In the genomic region with DNA sequence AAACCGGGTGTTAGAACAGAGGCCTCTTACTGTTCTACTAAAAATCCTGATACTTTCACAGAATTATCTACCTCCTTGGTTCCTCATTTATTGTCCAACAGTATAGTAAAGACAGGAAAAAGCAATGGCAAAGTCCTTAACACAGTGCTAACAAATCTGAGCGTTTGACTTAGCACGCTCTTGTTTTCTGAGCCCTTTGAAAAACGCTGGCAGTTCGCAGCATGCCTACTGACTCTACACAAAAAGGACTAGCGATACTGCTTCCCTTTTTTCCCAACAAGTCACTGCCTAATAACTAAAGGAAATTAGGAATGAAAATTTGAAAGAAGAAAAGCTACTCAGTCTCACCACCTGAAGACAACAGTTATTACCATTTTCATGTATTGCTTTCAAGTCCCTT, we compare ENCODE assay signal across 22 cellular contexts. TPM values are rescaled to one million over a fixed set of nuclear protein-coding genes. Genes with fewer than 3 reads are reported as not detected.
DNase-seq lines count a peak whose midpoint lies in the region; ATAC-seq and TF ChIP-seq lines count a peak whose summit lies in the region.
"Had no signal": no experiment of that assay in that cellular context is flagged by ENCODE, and none has a peak within 500 bp of the region (broad histone marks: within the 10 kb centered on the region; RNA-seq: fewer than 3 reads in every experiment).

No MANE protein-coding gene starts in this region.

- DNase-seq in WTC11 (ENCODE audit: low spot score) (no peak), fibroblast of lung (ENCODE audit: low read depth in 2 of 2) (peak in 1 of 2 donors; percentile 30), neuronal stem cell (ENCODE audit: low spot score) (no peak), middle frontal gyrus (ENCODE audit: extremely low spot score, low spot score) (no peak), NCI-H774 (lab: John Stamatoyannopoulos, UW) (no peak), Right ventricle myocardium superior (no peak)
- DNase-seq: activated CD4-positive, CD25-positive, alpha-beta regulatory T cell treated with anti-CD3 and anti-CD28 coated beads, Interleukin-2, amount 50 U/mL, for 72 hours; activated effector memory CD4-positive, alpha-beta T cell treated with Interleukin-2 at 50 U/mL for 16 hours; activated naive CD8-positive, alpha-beta T cell treated with anti-CD3 and anti-CD28 coated beads, Interleukin-2, amount 50 U/mL, for 24 hours; CD4-positive, CD25-positive, alpha-beta regulatory T cell; DMS 273 treated with DMSO at 0.1 percent for 48 hours; GF-D8; H7; NCI-H1417 treated with DMSO at 0.1 percent for 48 hours; stimulated activated CD4-positive, alpha-beta T cell treated with anti-CD3 and anti-CD28 coated beads, Interleukin-2, amount 100 ng/mL, for 48 hours had no signal

- H3K27ac ChIP-seq in ACC112 (ENCODE audit: low read depth, low read length) (peak overlapping the region; percentile 27; the same call in 1 of the 2 replicates), fibroblast of lung (ENCODE audit: insufficient read depth, low read length) (peak overlapping the region; percentile 40), neuronal stem cell (replicated peaks; ENCODE audit: low read length) (peak overlapping the region; percentile 48)
- H3K27ac ChIP-seq: cardiac muscle cell, parathyroid adenoma had no signal

- POLR2A ChIA-PET in WTC11 (lab: Charles Lee): no interaction called here

- H3K4me3 Mint-ChIP-seq in WTC11: no peak overlapping the region
- H3K4me3 Mint-ChIP-seq: activated naive CD8-positive, alpha-beta T cell treated with anti-CD3 and anti-CD28 coated beads, Interleukin-2, amount 50 U/mL, for 24 hours; CD4-positive, CD25-positive, alpha-beta regulatory T cell had no signal

- H3K4ac ChIP-seq in neuronal stem cell (ENCODE audit: low read length): no peak overlapping the region

- H2BK120ac ChIP-seq in neuronal stem cell (ENCODE audit: low read depth, low read length): no peak overlapping the region

- TF ChIP-seq CTCF in WTC11 (IDR thresholded peaks at IDR 0.05) (no peak), fibroblast of lung (conservative IDR thresholded peaks at IDR 0.05 in 1 of 2, IDR thresholded peaks at IDR 0.05 in 1 of 2; ENCODE audit: low read depth in 1 of 2, low read length in 2 of 2) (no peak)

- ATAC-seq in WTC11: no peak
- ATAC-seq in GM18870 (IDR thresholded peaks at IDR 0.05; ENCODE audit: unreplicated experiment): no peak
- ATAC-seq in Right ventricle myocardium superior (ENCODE audit: poor library complexity): no peak
- ATAC-seq: activated naive CD8-positive, alpha-beta T cell treated with anti-CD3 and anti-CD28 coated beads, Interleukin-2, amount 50 U/mL, for 24 hours; esophagus mucosa; GM12878; left lobe of liver had no signal

- peaks cover 4% of the 10 kb centered on the region for H3K79me2 ChIP-seq in ACC112 (ENCODE audit: control insufficient read depth, insufficient read depth, low read length, unreplicated experiment)
- H3K79me2 ChIP-seq in fibroblast of lung (ENCODE audit: control insufficient read depth, insufficient read depth, low read length): peaks cover 29% of the 10 kb centered on the region
- H3K79me2 ChIP-seq: parathyroid adenoma had no signal

- H4K20me1 ChIP-seq in fibroblast of lung (ENCODE audit: control insufficient read depth, extremely low read depth, insufficient read depth, low read length): no peaks in the 10 kb centered on the region

- no peak overlapping the region for H2BK15ac ChIP-seq in neuronal stem cell (ENCODE audit: low read length)

- no peak overlapping the region for H3K14ac ChIP-seq in neuronal stem cell (ENCODE audit: low read length)

- no CpG with 5 or more reads among the region's 6 CpGs for WGBS in neuronal stem cell (ENCODE audit: extremely low coverage in 2 of 2, insufficient read length in 2 of 2, insufficient replicate concordance in 1 of 2), 2 donors

- intact Hi-C loops in Right ventricle myocardium superior (cut with DNase I): no loop called here

- H2AFZ ChIP-seq in ACC112 (ENCODE audit: low read length, unreplicated experiment) (no peak overlapping the region), fibroblast of lung (ENCODE audit: low read length) (no peak overlapping the region), neuronal stem cell (ENCODE audit: low read length) (peak overlapping the region; percentile 31)
- H2AFZ ChIP-seq: parathyroid adenoma had no signal

- H3K27me3 ChIP-seq in ACC112 (ENCODE audit: insufficient read depth, low read length): no peaks in the 10 kb centered on the region
- no peaks in the 10 kb centered on the region for H3K27me3 ChIP-seq in fibroblast of lung (ENCODE audit: control insufficient read depth, insufficient read depth, low read length)
- no peaks in the 10 kb centered on the region for H3K27me3 ChIP-seq in neuronal stem cell (ENCODE audit: control insufficient read depth in 3 of 3, insufficient read depth in 3 of 3, low read depth in 1 of 3, low read length in 3 of 3)
- H3K27me3 ChIP-seq: cardiac muscle cell had no signal

- H3K27ac Mint-ChIP-seq in WTC11: peak overlapping the region; percentile 60
- H3K27ac Mint-ChIP-seq: activated naive CD8-positive, alpha-beta T cell treated with anti-CD3 and anti-CD28 coated beads, Interleukin-2, amount 50 U/mL, for 24 hours; CD4-positive, CD25-positive, alpha-beta regulatory T cell had no signal

- no peak overlapping the region for H2BK5ac ChIP-seq in neuronal stem cell (ENCODE audit: low read length)

- H4K91ac ChIP-seq in neuronal stem cell (ENCODE audit: low read depth, low read length, poor library complexity): no peak overlapping the region

- H3K79me1 ChIP-seq in neuronal stem cell (ENCODE audit: low read depth, low read length): peaks cover 2% of the 10 kb centered on the region

- H3K4me3 ChIP-seq in ACC112 (ENCODE audit: low read depth, low read length): no peak overlapping the region
- no peak overlapping the region for H3K4me3 ChIP-seq in fibroblast of lung (replicated peaks in 1 of 4; ENCODE audit: control extremely low read depth in 1 of 4, insufficient read depth in 1 of 4, low read depth in 3 of 4, low read length in 4 of 4)
- H3K4me3 ChIP-seq in neuronal stem cell (ENCODE audit: low read length in 2 of 2): no peak overlapping the region
- H3K4me3 ChIP-seq: cardiac muscle cell, GM12878 had no signal

- H3K27me3 Mint-ChIP-seq in WTC11 (ENCODE audit: low read depth): no peaks in the 10 kb centered on the region
- H3K27me3 Mint-ChIP-seq: activated naive CD8-positive, alpha-beta T cell treated with anti-CD3 and anti-CD28 coated beads, Interleukin-2, amount 50 U/mL, for 24 hours; CD4-positive, CD25-positive, alpha-beta regulatory T cell had no signal

- H3K9ac ChIP-seq in fibroblast of lung (ENCODE audit: insufficient read depth, low read length): no peak overlapping the region
- H3K9ac ChIP-seq in neuronal stem cell (ENCODE audit: low read depth, low read length, poor library complexity): no peak overlapping the region
- H3K9ac ChIP-seq: parathyroid adenoma had no signal

- CTCF ChIA-PET in WTC11 (lab: Charles Lee): interaction anchor here (1.2 kb wide), 1 partner anchor 32 kb away, joined by 5 read pairs; no protein-coding TSS in a partner anchor

- no peaks in the 10 kb centered on the region for H3K36me3 ChIP-seq in ACC112 (ENCODE audit: insufficient read depth, low read length)
- H3K36me3 ChIP-seq in fibroblast of lung (ENCODE audit: control insufficient read depth, insufficient read depth, low read length): peaks cover 2% of the 10 kb centered on the region
- peaks cover 0 to 1% of the 10 kb centered on the region in 2 donors for H3K36me3 ChIP-seq in neuronal stem cell (replicated peaks in 1 of 2; ENCODE audit: control insufficient read depth in 2 of 2, insufficient read depth in 2 of 2, low read length in 2 of 2)
- H3K36me3 ChIP-seq: cardiac muscle cell had no signal

- H2BK12ac ChIP-seq in neuronal stem cell (ENCODE audit: low read length): no peak overlapping the region

- H3K4me1 ChIP-seq in ACC112 (ENCODE audit: control insufficient read depth, insufficient read depth, low read length, unreplicated experiment): peaks cover 11% of the 10 kb centered on the region
- H3K4me1 ChIP-seq in fibroblast of lung (ENCODE audit: control insufficient read depth, extremely low read depth, insufficient read depth, low read length): peaks cover 5% of the 10 kb centered on the region
- H3K4me1 ChIP-seq in neuronal stem cell (ENCODE audit: control insufficient read depth in 2 of 2, insufficient read depth in 1 of 2, low read depth in 1 of 2, low read length in 2 of 2): peaks cover 10 to 17% of the 10 kb centered on the region in 2 donors
- H3K4me1 ChIP-seq: parathyroid adenoma had no signal

- no peak overlapping the region for H3K23ac ChIP-seq in neuronal stem cell (ENCODE audit: low read depth, low read length, poor library complexity)

- no peak overlapping the region for H2AK5ac ChIP-seq in neuronal stem cell (ENCODE audit: low read depth, low read length)

- H3K36me3 Mint-ChIP-seq in WTC11: peaks cover 3% of the 10 kb centered on the region; the same call in 1 of the 2 replicates
- H3K36me3 Mint-ChIP-seq: CD4-positive, CD25-positive, alpha-beta regulatory T cell had no signal

- H3K4me2 ChIP-seq in fibroblast of lung (ENCODE audit: extremely low read depth, insufficient read depth, low read length) (peak overlapping the region; percentile 4), neuronal stem cell (ENCODE audit: insufficient read depth, low read length, poor library complexity, severe bottlenecking) (no peak overlapping the region)

- peaks cover 44% of the 10 kb centered on the region for H3K4me1 Mint-ChIP-seq in WTC11
- H3K4me1 Mint-ChIP-seq: activated naive CD8-positive, alpha-beta T cell treated with anti-CD3 and anti-CD28 coated beads, Interleukin-2, amount 50 U/mL, for 24 hours; CD4-positive, CD25-positive, alpha-beta regulatory T cell had no signal

- no peak overlapping the region for H3K18ac ChIP-seq in neuronal stem cell (ENCODE audit: low read length)

- H3K9me3 ChIP-seq in fibroblast of lung (ENCODE audit: control insufficient read depth, insufficient read depth, low read depth, low read length): no peaks in the 10 kb centered on the region
- peaks cover 2 to 10% of the 10 kb centered on the region in 2 donors for H3K9me3 ChIP-seq in neuronal stem cell (replicated peaks in 1 of 2; ENCODE audit: control insufficient read depth in 2 of 2, insufficient read depth in 1 of 2, low read depth in 1 of 2, low read length in 2 of 2)

- H3K9me3 Mint-ChIP-seq in WTC11: peaks cover 9% of the 10 kb centered on the region

- no peak overlapping the region for H4K8ac ChIP-seq in neuronal stem cell (ENCODE audit: low read depth, low read length)

RNA-seq across cellular contexts. Expression of a gene that starts 34.8 kb away (rescaled TPM):
- total RNA-seq in WTC11 (2021) (0.57 to 1.2 TPM (median 0.87 TPM) in 3 replicates), fibroblast of lung (324 and 946 TPM in 2 replicates), Right ventricle myocardium superior (not detected)
- polyA plus RNA-seq in fibroblast of lung: 310 and 1,190 TPM in 2 replicates
- 264 and 1,265 TPM in 2 replicates for polyA plus RNA-seq in fibroblast of lung (2012)
- polyA minus RNA-seq in fibroblast of lung (ENCODE audit: low replicate concordance): 606 and 2,072 TPM in 2 replicates
- polyA plus RNA-seq in neuronal stem cell (2013, experiment 1 of 2): not detected
- under 0.01 TPM for polyA plus RNA-seq in neuronal stem cell (2013, experiment 2 of 2)

RNA-seq across cellular contexts. Expression of a gene that starts 49.3 kb away (rescaled TPM):
- 23.6 to 29.0 TPM (median 23.6 TPM) in 3 replicates for total RNA-seq in WTC11 (2021)
- 9.8 and 14.0 TPM in 2 replicates for total RNA-seq in fibroblast of lung
- polyA plus RNA-seq in fibroblast of lung: 38.2 and 38.7 TPM in 2 replicates
- 23.5 and 25.7 TPM in 2 replicates for polyA plus RNA-seq in fibroblast of lung (2012)
- polyA minus RNA-seq in fibroblast of lung (ENCODE audit: low replicate concordance): 7.6 and 35.5 TPM in 2 replicates
- 13.5 TPM for polyA plus RNA-seq in neuronal stem cell (2013, experiment 1 of 2)
- polyA plus RNA-seq in neuronal stem cell (2013, experiment 2 of 2): 12.9 TPM
- 8.0 TPM for total RNA-seq in Right ventricle myocardium superior

Comparison
In these comparisons a context has a peak if more than half of its experiments do, and no peak if none do; other contexts are left out.
1. RNA of a gene that starts 34.8 kb away (total RNA-seq): 324 to 946 TPM in fibroblast of lung; 0.57 to 1.2 TPM in WTC11 and not detected in Right ventricle myocardium superior (single experiment); every median in the first group is over 100 times any median in the second.
2. Peak in every context shown above with its lines, with median percentiles within 50 percentile points of each other: H3K27ac ChIP-seq.